In genomic region chr5:69189162-69190086, GRCh38 we compare ENCODE assay signal across 1 cellular context.
TF ChIP-seq lines count a peak whose summit lies in the region.

Gene CENPH, plus strand, starts transcription at chr5:69189583. Its CDS starts 52 bp downstream, at chr5:69189635.

TF ChIP-seq in HEK293, 187 proteins besides CTCF, POLR2A, EP300 and RAD21 (continued from another document and continues in another):
- TF ChIP-seq HOXC10 (CRISPR knock-in tag; IDR thresholded peaks at IDR 0.05): no peak
- peak; percentile 61 for TF ChIP-seq YY1 (tag by site-specific recombination; IDR thresholded peaks at IDR 0.05)
- no peak for TF ChIP-seq ZNF114 (tag by site-specific recombination; IDR thresholded peaks at IDR 0.05)
- peak; percentile 21; the same call in 1 of the 2 replicates for TF ChIP-seq ZNF324 (tag by site-specific recombination; IDR thresholded peaks at IDR 0.05)
- no peak for TF ChIP-seq OVOL3 (tag by site-specific recombination; IDR thresholded peaks at IDR 0.05)
- TF ChIP-seq ZNF184 (tag by site-specific recombination; IDR thresholded peaks at IDR 0.05): no peak
- no peak for TF ChIP-seq ZNF157 (tag by site-specific recombination; IDR thresholded peaks at IDR 0.05)
- no peak for TF ChIP-seq ZNF416 (tag by site-specific recombination; IDR thresholded peaks at IDR 0.05)
- no peak for TF ChIP-seq ZNF146 (tag by site-specific recombination; IDR thresholded peaks at IDR 0.05)
- no peak for TF ChIP-seq ZNF112 (tag by site-specific recombination; IDR thresholded peaks at IDR 0.05)
- TF ChIP-seq HOXA7 (CRISPR knock-in tag; IDR thresholded peaks at IDR 0.05; ENCODE audit: borderline replicate concordance): no peak
- TF ChIP-seq YY2 (tag by site-specific recombination; IDR thresholded peaks at IDR 0.05): peak; percentile 59
- peak; percentile 18 for TF ChIP-seq REST (tag by site-specific recombination; IDR thresholded peaks at IDR 0.05)
- TF ChIP-seq, protein P1, sequence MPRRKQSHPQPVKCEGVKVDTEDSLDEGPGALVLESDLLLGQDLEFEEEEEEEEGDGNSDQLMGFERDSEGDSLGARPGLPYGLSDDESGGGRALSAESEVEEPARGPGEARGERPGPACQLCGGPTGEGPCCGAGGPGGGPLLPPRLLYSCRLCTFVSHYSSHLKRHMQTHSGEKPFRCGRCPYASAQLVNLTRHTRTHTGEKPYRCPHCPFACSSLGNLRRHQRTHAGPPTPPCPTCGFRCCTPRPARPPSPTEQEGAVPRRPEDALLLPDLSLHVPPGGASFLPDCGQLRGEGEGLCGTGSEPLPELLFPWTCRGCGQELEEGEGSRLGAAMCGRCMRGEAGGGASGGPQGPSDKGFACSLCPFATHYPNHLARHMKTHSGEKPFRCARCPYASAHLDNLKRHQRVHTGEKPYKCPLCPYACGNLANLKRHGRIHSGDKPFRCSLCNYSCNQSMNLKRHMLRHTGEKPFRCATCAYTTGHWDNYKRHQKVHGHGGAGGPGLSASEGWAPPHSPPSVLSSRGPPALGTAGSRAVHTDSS (tag by site-specific recombination; IDR thresholded peaks at IDR 0.05): no peak
- no peak for TF ChIP-seq ZNF266 (tag by site-specific recombination; IDR thresholded peaks at IDR 0.05; ENCODE audit: low read depth)
- peak; percentile 11; the same call in 1 of the 2 replicates for TF ChIP-seq ZFP3 (tag by site-specific recombination; IDR thresholded peaks at IDR 0.05; ENCODE audit: low read depth)
- TF ChIP-seq GLI2 (tag by site-specific recombination; IDR thresholded peaks at IDR 0.05; ENCODE audit: borderline replicate concordance, low read depth): no peak
- TF ChIP-seq TCF7L2 (IDR thresholded peaks at IDR 0.05; ENCODE audit: borderline replicate concordance, low read depth, low read length): peak; percentile 37; the same call in 1 of the 2 replicates
- TF ChIP-seq ZNF169 (tag by site-specific recombination; IDR thresholded peaks at IDR 0.05): no peak
- TF ChIP-seq ZNF76 (tag by site-specific recombination; IDR thresholded peaks at IDR 0.05; ENCODE audit: borderline replicate concordance, low read depth): peak; percentile 88
- TF ChIP-seq, protein P2, sequence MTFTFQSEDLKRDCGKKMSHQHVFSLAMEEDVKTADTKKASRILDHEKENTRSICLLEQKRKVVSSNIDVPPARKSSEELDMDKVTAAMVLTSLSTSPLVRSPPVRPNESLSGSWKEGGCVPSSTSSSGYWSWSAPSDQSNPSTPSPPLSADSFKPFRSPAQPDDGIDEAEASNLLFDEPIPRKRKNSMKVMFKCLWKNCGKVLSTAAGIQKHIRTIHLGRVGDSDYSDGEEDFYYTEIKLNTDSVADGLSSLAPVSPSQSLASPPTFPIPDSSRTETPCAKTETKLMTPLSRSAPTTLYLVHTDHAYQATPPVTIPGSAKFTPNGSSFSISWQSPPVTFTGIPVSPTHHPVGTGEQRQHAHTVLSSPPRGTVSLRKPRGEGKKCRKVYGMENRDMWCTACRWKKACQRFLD (tag by site-specific recombination; IDR thresholded peaks at IDR 0.05): no peak
- no peak for TF ChIP-seq ZNF571 (tag by site-specific recombination; IDR thresholded peaks at IDR 0.05)
- TF ChIP-seq ZNF155 (tag by site-specific recombination; IDR thresholded peaks at IDR 0.05): no peak
- TF ChIP-seq, protein P3, sequence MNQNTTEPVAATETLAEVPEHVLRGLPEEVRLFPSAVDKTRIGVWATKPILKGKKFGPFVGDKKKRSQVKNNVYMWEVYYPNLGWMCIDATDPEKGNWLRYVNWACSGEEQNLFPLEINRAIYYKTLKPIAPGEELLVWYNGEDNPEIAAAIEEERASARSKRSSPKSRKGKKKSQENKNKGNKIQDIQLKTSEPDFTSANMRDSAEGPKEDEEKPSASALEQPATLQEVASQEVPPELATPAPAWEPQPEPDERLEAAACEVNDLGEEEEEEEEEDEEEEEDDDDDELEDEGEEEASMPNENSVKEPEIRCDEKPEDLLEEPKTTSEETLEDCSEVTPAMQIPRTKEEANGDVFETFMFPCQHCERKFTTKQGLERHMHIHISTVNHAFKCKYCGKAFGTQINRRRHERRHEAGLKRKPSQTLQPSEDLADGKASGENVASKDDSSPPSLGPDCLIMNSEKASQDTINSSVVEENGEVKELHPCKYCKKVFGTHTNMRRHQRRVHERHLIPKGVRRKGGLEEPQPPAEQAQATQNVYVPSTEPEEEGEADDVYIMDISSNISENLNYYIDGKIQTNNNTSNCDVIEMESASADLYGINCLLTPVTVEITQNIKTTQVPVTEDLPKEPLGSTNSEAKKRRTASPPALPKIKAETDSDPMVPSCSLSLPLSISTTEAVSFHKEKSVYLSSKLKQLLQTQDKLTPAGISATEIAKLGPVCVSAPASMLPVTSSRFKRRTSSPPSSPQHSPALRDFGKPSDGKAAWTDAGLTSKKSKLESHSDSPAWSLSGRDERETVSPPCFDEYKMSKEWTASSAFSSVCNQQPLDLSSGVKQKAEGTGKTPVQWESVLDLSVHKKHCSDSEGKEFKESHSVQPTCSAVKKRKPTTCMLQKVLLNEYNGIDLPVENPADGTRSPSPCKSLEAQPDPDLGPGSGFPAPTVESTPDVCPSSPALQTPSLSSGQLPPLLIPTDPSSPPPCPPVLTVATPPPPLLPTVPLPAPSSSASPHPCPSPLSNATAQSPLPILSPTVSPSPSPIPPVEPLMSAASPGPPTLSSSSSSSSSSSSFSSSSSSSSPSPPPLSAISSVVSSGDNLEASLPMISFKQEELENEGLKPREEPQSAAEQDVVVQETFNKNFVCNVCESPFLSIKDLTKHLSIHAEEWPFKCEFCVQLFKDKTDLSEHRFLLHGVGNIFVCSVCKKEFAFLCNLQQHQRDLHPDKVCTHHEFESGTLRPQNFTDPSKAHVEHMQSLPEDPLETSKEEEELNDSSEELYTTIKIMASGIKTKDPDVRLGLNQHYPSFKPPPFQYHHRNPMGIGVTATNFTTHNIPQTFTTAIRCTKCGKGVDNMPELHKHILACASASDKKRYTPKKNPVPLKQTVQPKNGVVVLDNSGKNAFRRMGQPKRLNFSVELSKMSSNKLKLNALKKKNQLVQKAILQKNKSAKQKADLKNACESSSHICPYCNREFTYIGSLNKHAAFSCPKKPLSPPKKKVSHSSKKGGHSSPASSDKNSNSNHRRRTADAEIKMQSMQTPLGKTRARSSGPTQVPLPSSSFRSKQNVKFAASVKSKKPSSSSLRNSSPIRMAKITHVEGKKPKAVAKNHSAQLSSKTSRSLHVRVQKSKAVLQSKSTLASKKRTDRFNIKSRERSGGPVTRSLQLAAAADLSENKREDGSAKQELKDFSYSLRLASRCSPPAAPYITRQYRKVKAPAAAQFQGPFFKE (tag by site-specific recombination; IDR thresholded peaks at IDR 0.05; ENCODE audit: borderline replicate concordance): no peak
- peak; percentile 59 for TF ChIP-seq ZEB2 (tag by site-specific recombination; IDR thresholded peaks at IDR 0.05)
- TF ChIP-seq ZNF211 (tag by site-specific recombination; IDR thresholded peaks at IDR 0.05; ENCODE audit: low read depth): no peak
- no peak for TF ChIP-seq ZFP41 (tag by site-specific recombination; IDR thresholded peaks at IDR 0.05; ENCODE audit: borderline replicate concordance)
- no peak for TF ChIP-seq ZNF677 (tag by site-specific recombination; IDR thresholded peaks at IDR 0.05)
- no peak for TF ChIP-seq ZNF791 (tag by site-specific recombination; IDR thresholded peaks at IDR 0.05)
- no peak for TF ChIP-seq ZNF747 (tag by site-specific recombination; IDR thresholded peaks at IDR 0.05)
- TF ChIP-seq ZNF555 (tag by site-specific recombination; conservative IDR thresholded peaks at IDR 0.05): no peak
- no peak for TF ChIP-seq ZNF23 (tag by site-specific recombination; IDR thresholded peaks at IDR 0.05; ENCODE audit: borderline replicate concordance)
- TF ChIP-seq ZNF121 (tag by site-specific recombination; IDR thresholded peaks at IDR 0.05): peak; percentile 94
- no peak for TF ChIP-seq ZNF37A (tag by site-specific recombination; IDR thresholded peaks at IDR 0.05)
- no peak for TF ChIP-seq ZNF521 (tag by site-specific recombination; IDR thresholded peaks at IDR 0.05)
- TF ChIP-seq SP3 (tag by site-specific recombination; IDR thresholded peaks at IDR 0.05): peak; percentile 92
- no peak for TF ChIP-seq ZNF530 (tag by site-specific recombination; IDR thresholded peaks at IDR 0.05; ENCODE audit: low read depth)
- TF ChIP-seq REPIN1 (tag by site-specific recombination; IDR thresholded peaks at IDR 0.05; ENCODE audit: low read depth): no peak
- no peak for TF ChIP-seq RBAK (tag by site-specific recombination; IDR thresholded peaks at IDR 0.05)
- TF ChIP-seq, protein P4, sequence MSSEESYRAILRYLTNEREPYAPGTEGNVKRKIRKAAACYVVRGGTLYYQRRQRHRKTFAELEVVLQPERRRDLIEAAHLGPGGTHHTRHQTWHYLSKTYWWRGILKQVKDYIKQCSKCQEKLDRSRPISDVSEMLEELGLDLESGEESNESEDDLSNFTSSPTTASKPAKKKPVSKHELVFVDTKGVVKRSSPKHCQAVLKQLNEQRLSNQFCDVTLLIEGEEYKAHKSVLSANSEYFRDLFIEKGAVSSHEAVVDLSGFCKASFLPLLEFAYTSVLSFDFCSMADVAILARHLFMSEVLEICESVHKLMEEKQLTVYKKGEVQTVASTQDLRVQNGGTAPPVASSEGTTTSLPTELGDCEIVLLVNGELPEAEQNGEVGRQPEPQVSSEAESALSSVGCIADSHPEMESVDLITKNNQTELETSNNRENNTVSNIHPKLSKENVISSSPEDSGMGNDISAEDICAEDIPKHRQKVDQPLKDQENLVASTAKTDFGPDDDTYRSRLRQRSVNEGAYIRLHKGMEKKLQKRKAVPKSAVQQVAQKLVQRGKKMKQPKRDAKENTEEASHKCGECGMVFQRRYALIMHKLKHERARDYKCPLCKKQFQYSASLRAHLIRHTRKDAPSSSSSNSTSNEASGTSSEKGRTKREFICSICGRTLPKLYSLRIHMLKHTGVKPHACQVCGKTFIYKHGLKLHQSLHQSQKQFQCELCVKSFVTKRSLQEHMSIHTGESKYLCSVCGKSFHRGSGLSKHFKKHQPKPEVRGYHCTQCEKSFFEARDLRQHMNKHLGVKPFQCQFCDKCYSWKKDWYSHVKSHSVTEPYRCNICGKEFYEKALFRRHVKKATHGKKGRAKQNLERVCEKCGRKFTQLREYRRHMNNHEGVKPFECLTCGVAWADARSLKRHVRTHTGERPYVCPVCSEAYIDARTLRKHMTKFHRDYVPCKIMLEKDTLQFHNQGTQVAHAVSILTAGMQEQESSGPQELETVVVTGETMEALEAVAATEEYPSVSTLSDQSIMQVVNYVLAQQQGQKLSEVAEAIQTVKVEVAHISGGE (tag by site-specific recombination; conservative IDR thresholded peaks at IDR 0.05; ENCODE audit: low read depth): peak; percentile 66
- TF ChIP-seq ZBTB7A (tag by site-specific recombination; IDR thresholded peaks at IDR 0.05; ENCODE audit: low read depth): no peak
- no peak for TF ChIP-seq ZNF311 (tag by site-specific recombination; IDR thresholded peaks at IDR 0.05; ENCODE audit: borderline replicate concordance)
- no peak for TF ChIP-seq ZNF488 (tag by site-specific recombination; IDR thresholded peaks at IDR 0.05)
- no peak for TF ChIP-seq WT1 (tag by site-specific recombination; IDR thresholded peaks at IDR 0.05)
- TF ChIP-seq, protein P5, sequence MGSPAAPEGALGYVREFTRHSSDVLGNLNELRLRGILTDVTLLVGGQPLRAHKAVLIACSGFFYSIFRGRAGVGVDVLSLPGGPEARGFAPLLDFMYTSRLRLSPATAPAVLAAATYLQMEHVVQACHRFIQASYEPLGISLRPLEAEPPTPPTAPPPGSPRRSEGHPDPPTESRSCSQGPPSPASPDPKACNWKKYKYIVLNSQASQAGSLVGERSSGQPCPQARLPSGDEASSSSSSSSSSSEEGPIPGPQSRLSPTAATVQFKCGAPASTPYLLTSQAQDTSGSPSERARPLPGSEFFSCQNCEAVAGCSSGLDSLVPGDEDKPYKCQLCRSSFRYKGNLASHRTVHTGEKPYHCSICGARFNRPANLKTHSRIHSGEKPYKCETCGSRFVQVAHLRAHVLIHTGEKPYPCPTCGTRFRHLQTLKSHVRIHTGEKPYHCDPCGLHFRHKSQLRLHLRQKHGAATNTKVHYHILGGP (tag by site-specific recombination; IDR thresholded peaks at IDR 0.05): peak; percentile 44; the same call in 1 of the 2 replicates
- TF ChIP-seq, protein P6, sequence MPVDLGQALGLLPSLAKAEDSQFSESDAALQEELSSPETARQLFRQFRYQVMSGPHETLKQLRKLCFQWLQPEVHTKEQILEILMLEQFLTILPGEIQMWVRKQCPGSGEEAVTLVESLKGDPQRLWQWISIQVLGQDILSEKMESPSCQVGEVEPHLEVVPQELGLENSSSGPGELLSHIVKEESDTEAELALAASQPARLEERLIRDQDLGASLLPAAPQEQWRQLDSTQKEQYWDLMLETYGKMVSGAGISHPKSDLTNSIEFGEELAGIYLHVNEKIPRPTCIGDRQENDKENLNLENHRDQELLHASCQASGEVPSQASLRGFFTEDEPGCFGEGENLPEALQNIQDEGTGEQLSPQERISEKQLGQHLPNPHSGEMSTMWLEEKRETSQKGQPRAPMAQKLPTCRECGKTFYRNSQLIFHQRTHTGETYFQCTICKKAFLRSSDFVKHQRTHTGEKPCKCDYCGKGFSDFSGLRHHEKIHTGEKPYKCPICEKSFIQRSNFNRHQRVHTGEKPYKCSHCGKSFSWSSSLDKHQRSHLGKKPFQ (tag by site-specific recombination; IDR thresholded peaks at IDR 0.05): no peak
- TF ChIP-seq ZNF544 (tag by site-specific recombination; IDR thresholded peaks at IDR 0.05): no peak
- TF ChIP-seq ZNF140 (tag by site-specific recombination; IDR thresholded peaks at IDR 0.05): no peak
- TF ChIP-seq FEZF1 (tag by site-specific recombination; IDR thresholded peaks at IDR 0.05): peak; percentile 82
